Comparison of ENCODE assay signal across 31 cellular contexts in genomic region chr16:551210-551609, GRCh38. TPM values are rescaled to one million over a fixed set of nuclear protein-coding genes. Genes with fewer than 3 reads are reported as not detected.
"Had no signal": no experiment of that assay in that cellular context is flagged by ENCODE, and none has a peak within 500 bp of the region (broad histone marks: within the 10 kb centered on the region; RNA-seq: fewer than 3 reads in every experiment).

No MANE protein-coding gene starts in this region.

- ATAC-seq: stimulated activated effector memory CD8-positive, alpha-beta T cell treated with anti-CD3 and anti-CD28 coated beads, Interleukin-12 subunit alpha, Interleukin-12 subunit beta, amount 100 ng/mL, for 72 hours; stimulated activated memory B cell treated with anti-CD40 and anti-IgM and Interleukin-4, amounts not matched to agents 10 μg/mL and 1 μg/mL and 100 μg/mL, for 72 hours; stimulated activated naive B cell treated with anti-CD40 and anti-IgM and Interleukin-4, amounts not matched to agents 10 μg/mL and 1 μg/mL and 100 μg/mL, for 72 hours; stimulated activated naive CD8-positive, alpha-beta T cell treated with anti-CD3 and anti-CD28 coated beads, Interleukin-15, amount 100 ng/mL, for 72 hours; stimulated activated naive CD8-positive, alpha-beta T cell treated with anti-CD3 and anti-CD28 coated beads, Interleukin-15, Interleukin-2, amounts not matched to agents 100 U/mL and 50 U/mL, for 24 hours; upper lobe of right lung had no signal

- H3K27ac ChIP-seq: stomach, suprapubic skin, testis, thoracic aorta, thyroid gland, tibial artery, tibial nerve, transverse colon, upper lobe of left lung, upper lobe of right lung, uterus, vagina had no signal

- DNase-seq: stimulated activated CD4-positive, alpha-beta T cell treated with anti-CD3 and anti-CD28 coated beads, Interleukin-2, amount 100 ng/mL, for 48 hours; stimulated activated CD4-positive, alpha-beta T cell treated with anti-CD3 and anti-CD28 coated beads, Interleukin-4, amount 100 ng/mL, for 1 hour; stimulated activated CD4-positive, alpha-beta T cell treated with anti-CD3 and anti-CD28 coated beads, Interleukin-4, amount 100 ng/mL, for 24 hours; stimulated activated CD4-positive, alpha-beta T cell treated with anti-CD3 and anti-CD28 coated beads, Interleukin-4, amount 100 ng/mL, for 4 hours; stimulated activated CD8-positive, alpha-beta memory T cell treated with anti-CD3 and anti-CD28 coated beads, Interleukin-4, amount 100 ng/mL, for 48 hours; stimulated activated naive B cell treated with anti-CD40 and anti-IgM and Interleukin-4, amounts not matched to agents 10 μg/mL and 1 μg/mL and 100 μg/mL, for 72 hours; stimulated activated naive CD4-positive, alpha-beta T cell; stimulated activated naive CD4-positive, alpha-beta T cell treated with Interleukin-2 at 50 U/mL for 16 hours; stimulated activated naive CD8-positive, alpha-beta T cell treated with anti-CD3 and anti-CD28 coated beads, Interleukin-15, amount 100 ng/mL, for 72 hours; stimulated activated naive CD8-positive, alpha-beta T cell treated with anti-CD3 and anti-CD28 coated beads, Interleukin-15, Interleukin-2, amounts not matched to agents 100 U/mL and 50 U/mL, for 24 hours; stomach; substantia nigra; testis; thyroid gland; tibial artery; transverse colon; trophoblast cell; upper lobe of left lung; upper lobe of right lung; uterus had no signal

- H3K36me3 ChIP-seq: uterus had no signal

- FAIRE-seq: urothelium cell line had no signal

- H3K27me3 ChIP-seq: stomach, suprapubic skin, testis, thyroid gland, tibial nerve, upper lobe of left lung, upper lobe of right lung, uterus, vagina had no signal

- H3K9me3 ChIP-seq: stomach, suprapubic skin, testis, thoracic aorta, thyroid gland, tibial artery, tibial nerve, transverse colon, upper lobe of left lung, upper lobe of right lung, uterus, vagina had no signal

- H3K4me3 ChIP-seq: stomach, suprapubic skin, testis, thoracic aorta, thyroid gland, tibial artery, tibial nerve, transverse colon, upper lobe of left lung, upper lobe of right lung, uterus, vagina had no signal

- H3K4me1 ChIP-seq: testis, thyroid gland, tibial artery, upper lobe of right lung, uterus had no signal

RNA-seq across cellular contexts. Expression of gene PRR35, which starts 9.0 kb away (rescaled TPM):
- total RNA-seq: stomach, subcutaneous adipose tissue, suprapubic skin, temporal lobe, thyroid gland, tibial nerve, transverse colon, upper lobe of left lung, upper lobe of right lung, ureter, urinary bladder, uterus, vagina had no signal
- polyA plus RNA-seq: stomach, urinary bladder had no signal
